ENCODE assay signal across 17 cellular contexts in the genomic region with DNA sequence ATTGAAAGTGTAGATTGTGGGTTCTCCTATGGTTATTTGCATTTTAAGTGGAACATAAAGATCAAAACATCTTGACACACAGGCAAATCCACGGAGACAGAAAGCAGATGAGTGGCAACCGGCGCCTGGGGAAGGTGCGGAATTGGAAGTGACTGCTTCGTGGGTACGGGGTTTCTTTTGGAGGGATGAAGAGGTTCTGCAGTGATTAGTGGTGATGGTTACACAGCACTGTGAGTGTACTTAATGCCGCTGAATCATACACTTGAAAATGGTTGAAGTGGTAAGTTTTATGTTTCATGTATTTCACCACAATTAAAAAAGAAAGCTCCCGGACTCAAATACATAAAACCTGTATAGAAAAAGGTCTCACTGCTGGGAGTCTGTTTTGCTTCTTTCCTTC. TPM values are rescaled to one million over a fixed set of nuclear protein-coding genes. Genes with fewer than 3 reads are reported as not detected.
DNase-seq lines count a peak whose midpoint lies in the region; ATAC-seq and TF ChIP-seq lines count a peak whose summit lies in the region.
"Had no signal": no experiment of that assay in that cellular context is flagged by ENCODE, and none has a peak within 500 bp of the region (broad histone marks: within the 10 kb centered on the region; RNA-seq: fewer than 3 reads in every experiment).

No MANE protein-coding gene starts in this region.

- H3K4me2 ChIP-seq in GM23248 (ENCODE audit: unreplicated experiment), result no peak overlapping the region

- no peaks in the 10 kb centered on the region for H3K9me3 Mint-ChIP-seq in activated T-helper 17 cell treated with anti-CD3 and anti-CD28 coated beads, Interleukin-2, amount 50 U/mL, for 72 hours
- no peaks in the 10 kb centered on the region for H3K9me3 Mint-ChIP-seq in osteocyte (ENCODE audit: unreplicated experiment)
- H3K9me3 Mint-ChIP-seq: CD8-positive, alpha-beta T cell had no signal

- no peaks in the 10 kb centered on the region for H4K20me1 ChIP-seq in GM23248 (ENCODE audit: insufficient read depth)

- WGBS in GM23248 (ENCODE audit: low coverage in 1 of 2, low lambda C conversion rate in 2 of 2, missing lambda C conversion rate in 2 of 2), 2 experiments, result 61 to 64% methylated on average over 8 of the region's 8 CpGs

- in situ Hi-C loops in GM23248 (cut with MboI), result no loop called here

- no peaks in the 10 kb centered on the region for H3K9me3 ChIP-seq in GM23248 (ENCODE audit: low read depth)
- H3K9me3 ChIP-seq: HAP-1, Peyer's patch had no signal

- H3K9ac ChIP-seq in GM23248, result no peak overlapping the region

- peaks cover 3% of the 10 kb centered on the region for H3K4me1 Mint-ChIP-seq in activated T-helper 17 cell treated with anti-CD3 and anti-CD28 coated beads, Interleukin-2, amount 50 U/mL, for 72 hours
- H3K4me1 Mint-ChIP-seq in osteocyte (ENCODE audit: unreplicated experiment), result no peaks in the 10 kb centered on the region

- peak; percentile 75 for ATAC-seq in activated T-helper 17 cell treated with anti-CD3 and anti-CD28 coated beads, Interleukin-2, amount 50 U/mL, for 72 hours (replicated peaks)
- no peak for ATAC-seq in HG02571 (IDR thresholded peaks at IDR 0.05; ENCODE audit: unreplicated experiment)
- ATAC-seq: CD8-positive, alpha-beta T cell had no signal

- DNase-seq in Daoy (ENCODE audit: low read depth) (peak; percentile 41), NCI-H187 treated with DMSO at 0.1 percent for 48 hours (lab: John Stamatoyannopoulos, UW) (peak; percentile 57), osteocyte (ENCODE audit: extremely low spot score, unreplicated experiment) (peak; percentile 36), GM23248 (no peak), DMS153 treated with DMSO at 0.1 percent for 48 hours (lab: John Stamatoyannopoulos, UW; ENCODE audit: unreplicated experiment) (no peak)
- DNase-seq: CD8-positive, alpha-beta T cell; Kasumi-1; NCI-H146; NCI-H774; Peyer's patch; SHP77 had no signal

- H3K27me3 Mint-ChIP-seq in activated T-helper 17 cell treated with anti-CD3 and anti-CD28 coated beads, Interleukin-2, amount 50 U/mL, for 72 hours, result no peaks in the 10 kb centered on the region
- peaks cover 21% of the 10 kb centered on the region for H3K27me3 Mint-ChIP-seq in osteocyte (ENCODE audit: unreplicated experiment)

- no peaks in the 10 kb centered on the region for H3F3A ChIP-seq in GM23248 (ENCODE audit: insufficient read depth)

- no peak for TF ChIP-seq CTCF in osteocyte (IDR thresholded peaks at IDR 0.05)

- no peaks in the 10 kb centered on the region for H3K36me3 Mint-ChIP-seq in activated T-helper 17 cell treated with anti-CD3 and anti-CD28 coated beads, Interleukin-2, amount 50 U/mL, for 72 hours (ENCODE audit: low read depth)
- no peaks in the 10 kb centered on the region for H3K36me3 Mint-ChIP-seq in osteocyte (ENCODE audit: unreplicated experiment)
- H3K36me3 Mint-ChIP-seq: CD8-positive, alpha-beta T cell had no signal

- no peak overlapping the region for H3K4me3 ChIP-seq in GM23248
- H3K4me3 ChIP-seq: HAP-1, Peyer's patch had no signal

- no peak overlapping the region for H3K27ac Mint-ChIP-seq in activated T-helper 17 cell treated with anti-CD3 and anti-CD28 coated beads, Interleukin-2, amount 50 U/mL, for 72 hours
- no peak overlapping the region for H3K27ac Mint-ChIP-seq in osteocyte (ENCODE audit: unreplicated experiment)
- H3K27ac Mint-ChIP-seq: CD8-positive, alpha-beta T cell; T-helper 1 cell treated with Interleukin-12 subunit alpha and Interleukin-12 subunit beta and Interleukin-4 antibody, amounts not matched to agents 30 μg/mL and 1 μg/mL, for 36 hours had no signal

- H3K4me1 ChIP-seq in GM23248 (ENCODE audit: insufficient read depth), result no peaks in the 10 kb centered on the region
- H3K4me1 ChIP-seq: HAP-1, Peyer's patch had no signal

- no peak overlapping the region for H3K4me3 Mint-ChIP-seq in activated T-helper 17 cell treated with anti-CD3 and anti-CD28 coated beads, Interleukin-2, amount 50 U/mL, for 72 hours
- no peak overlapping the region for H3K4me3 Mint-ChIP-seq in osteocyte (ENCODE audit: unreplicated experiment)
- H3K4me3 Mint-ChIP-seq: CD8-positive, alpha-beta T cell; T-helper 1 cell treated with Interleukin-12 subunit alpha and Interleukin-12 subunit beta and Interleukin-4 antibody, amounts not matched to agents 30 μg/mL and 1 μg/mL, for 36 hours had no signal

- H3K36me3 ChIP-seq in GM23248 (ENCODE audit: low read depth), result no peaks in the 10 kb centered on the region
- H3K36me3 ChIP-seq: HAP-1, Peyer's patch had no signal

- H3K27me3 ChIP-seq in GM23248 (replicated peaks; ENCODE audit: insufficient read depth), result no peaks in the 10 kb centered on the region; the same call in 1 of the 2 replicates
- H3K27me3 ChIP-seq: Peyer's patch had no signal

- H3K27ac ChIP-seq in GM23248, result no peak overlapping the region
- H3K27ac ChIP-seq: Peyer's patch had no signal

- no peaks in the 10 kb centered on the region for H3K79me2 ChIP-seq in GM23248 (ENCODE audit: insufficient read depth)

- H2AFZ ChIP-seq in GM23248, result no peak overlapping the region

- H3K9me2 ChIP-seq in GM23248 (ENCODE audit: insufficient read depth), result no peaks in the 10 kb centered on the region

RNA-seq across cellular contexts. Expression of a gene that starts 18.5 kb away (rescaled TPM):
- total RNA-seq in Daoy (2014; rRNA removed; shearing (Covaris generic)), result 11.3 and 17.0 TPM in 2 replicates
- total RNA-seq in activated T-helper 17 cell treated with anti-CD3 and anti-CD28 coated beads, Interleukin-2, amount 50 U/mL, for 72 hours, result 10 to 100 TPM; 21.4 to 23.4 TPM
- total RNA-seq in osteocyte, result 12.8 and 13.7 TPM in 2 replicates
- total RNA-seq in GM23248 (2014; rRNA removed; shearing (Covaris generic)), result 7.0 and 8.7 TPM in 2 replicates
- 9.1 and 10.2 TPM in 2 replicates for polyA plus RNA-seq in GM23248 (2016; fragmentation: Nextera tagmentation; extraction: Ambion mirVana)

RNA-seq across cellular contexts. Expression of a gene that starts 46.5 kb away (rescaled TPM):
- 357 and 446 TPM in 2 replicates for total RNA-seq in Daoy (2014; rRNA removed; shearing (Covaris generic))
- total RNA-seq in activated T-helper 17 cell treated with anti-CD3 and anti-CD28 coated beads, Interleukin-2, amount 50 U/mL, for 72 hours, result 100 to 1,000 TPM; 133 to 158 TPM
- total RNA-seq in osteocyte, result 33.9 and 46.4 TPM in 2 replicates
- total RNA-seq in GM23248 (2014; rRNA removed; shearing (Covaris generic)), result 74.5 and 93.5 TPM in 2 replicates
- 64.1 and 68.0 TPM in 2 replicates for polyA plus RNA-seq in GM23248 (2016; fragmentation: Nextera tagmentation; extraction: Ambion mirVana)

RNA-seq across cellular contexts. Expression of a gene that starts 59.2 kb away (rescaled TPM):
- total RNA-seq in Daoy (2014; rRNA removed; shearing (Covaris generic)), result 0.15 and 1.1 TPM in 2 replicates
- under 1 TPM; 0.04 to 0.13 TPM for total RNA-seq in activated T-helper 17 cell treated with anti-CD3 and anti-CD28 coated beads, Interleukin-2, amount 50 U/mL, for 72 hours
- not detected in 2 replicates for total RNA-seq in osteocyte
- total RNA-seq in GM23248 (2014; rRNA removed; shearing (Covaris generic)), result not detected in 2 replicates
- not detected in 2 replicates for polyA plus RNA-seq in GM23248 (2016; fragmentation: Nextera tagmentation; extraction: Ambion mirVana)
- total RNA-seq: CD8-positive, alpha-beta T cell had no signal
- polyA plus RNA-seq: AG04450, BJ had no signal

Comparison
In these comparisons a context has a peak if more than half of its experiments do, and no peak if none do; other contexts are left out.
1. DNase-seq: peak in Daoy (single experiment), NCI-H187 treated with DMSO at 0.1 percent for 48 hours (single experiment) and osteocyte (single experiment); none in GM23248 (single experiment) and DMS153 treated with DMSO at 0.1 percent for 48 hours (single experiment).